ENCODE assay signal across 19 cellular contexts in the genomic region with DNA sequence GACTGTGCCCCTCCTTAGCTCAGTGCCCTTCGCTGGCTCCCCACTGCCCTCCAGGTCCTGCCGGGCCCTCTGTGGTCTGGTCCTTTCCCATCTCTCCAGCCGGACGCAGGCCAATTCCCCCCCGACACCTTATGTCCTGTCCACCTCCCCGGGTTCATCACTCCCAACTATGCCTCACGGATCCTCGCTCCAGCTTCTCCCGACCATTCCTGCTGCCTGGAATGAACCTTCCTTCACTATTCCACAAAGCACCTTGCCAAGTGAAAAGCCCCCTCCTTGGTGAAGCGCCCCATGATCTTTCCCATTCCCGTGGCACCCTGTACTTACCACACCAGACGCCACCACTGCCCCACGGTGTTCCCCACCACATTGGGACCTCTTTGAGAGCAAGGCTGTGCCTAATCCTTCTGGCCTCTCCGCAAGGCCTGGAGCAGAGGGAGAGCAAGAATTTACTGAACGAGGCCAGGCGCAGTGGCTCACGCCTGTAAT. TPM values are rescaled to one million over a fixed set of nuclear protein-coding genes. Genes with fewer than 3 reads are reported as not detected.
DNase-seq lines count a peak whose midpoint lies in the region; ATAC-seq and TF ChIP-seq lines count a peak whose summit lies in the region.
"Had no signal": no experiment of that assay in that cellular context is flagged by ENCODE, and none has a peak within 500 bp of the region (broad histone marks: within the 10 kb centered on the region; RNA-seq: fewer than 3 reads in every experiment).

No MANE protein-coding gene starts in this region.

- ATAC-seq in GM21737 (IDR thresholded peaks at IDR 0.05; ENCODE audit: unreplicated experiment): no peak
- no peak for ATAC-seq in GM21360 (IDR thresholded peaks at IDR 0.05; ENCODE audit: unreplicated experiment)

- H3K79me2 ChIP-seq in osteoblast (ENCODE audit: insufficient read depth, low read length): no peaks in the 10 kb centered on the region

- no peaks in the 10 kb centered on the region for H3K36me3 ChIP-seq in osteoblast (ENCODE audit: insufficient read depth, low read length)
- no peaks in the 10 kb centered on the region for H3K36me3 ChIP-seq in WERI-Rb-1

- no peaks in the 10 kb centered on the region for H3K4me1 ChIP-seq in osteoblast (ENCODE audit: insufficient read depth, low read length)

- no peak overlapping the region for H3K27ac ChIP-seq in osteoblast (ENCODE audit: low read depth, low read length)
- no peak overlapping the region for H3K27ac ChIP-seq in WERI-Rb-1

- H3K9me3 ChIP-seq in osteoblast (ENCODE audit: low read depth, low read length) (no peaks in the 10 kb centered on the region), WERI-Rb-1 (ENCODE audit: severe bottlenecking) (no peaks in the 10 kb centered on the region)

- H3K27me3 ChIP-seq in osteoblast (ENCODE audit: insufficient read depth, low read length) (no peaks in the 10 kb centered on the region), WERI-Rb-1 (ENCODE audit: insufficient read depth, low read depth, severe bottlenecking) (no peaks in the 10 kb centered on the region)

- peak; percentile 53 for DNase-seq in activated effector memory CD4-positive, alpha-beta T cell treated with anti-CD3 and anti-CD28 coated beads, Interleukin-2, amount 50 U/mL, for 16 hours
- DNase-seq in activated effector memory CD4-positive, alpha-beta T cell treated with Interleukin-2 at 50 U/mL for 16 hours: no peak
- DNase-seq in islet precursor cell: peak; percentile 44
- peak; percentile 60 for DNase-seq in osteoblast (ENCODE audit: insufficient read length, low spot score, missing footprints)
- DNase-seq in WERI-Rb-1: no peak
- DNase-seq in stimulated activated CD4-positive, alpha-beta T cell treated with anti-CD3 and anti-CD28 coated beads, Interleukin-2, amount 100 ng/mL, for 48 hours: no peak
- DNase-seq: Calu3; CD4-positive, alpha-beta memory T cell; HCEC 1CT; KBM-7; NCI-H1417 treated with DMSO at 0.1 percent for 48 hours; NCI-H1930; NCI-H2171; NCI-H446 treated with DMSO at 0.1 percent for 48 hours; NK-92 treated with Interleukin-12 subunit alpha and Interleukin-12 subunit beta, amount 100 ng/mL, for 24 hours; OCI-M1 had no signal

- TF ChIP-seq CTCF in osteoblast (IDR thresholded peaks at IDR 0.05; ENCODE audit: extremely low read depth, low read depth, low read length) (no peak), WERI-Rb-1 (IDR thresholded peaks at IDR 0.05; ENCODE audit: low read depth, low read length) (no peak)

- H3K4me2 ChIP-seq in osteoblast (ENCODE audit: insufficient read depth, low read length): no peak overlapping the region

- H3K4me3 ChIP-seq in osteoblast (ENCODE audit: insufficient read depth, low read length): no peak overlapping the region
- no peak overlapping the region for H3K4me3 ChIP-seq in WERI-Rb-1 (ENCODE audit: low read depth, low read length)

- H2AFZ ChIP-seq in osteoblast (ENCODE audit: low read length): no peak overlapping the region

- H4K20me1 ChIP-seq in osteoblast (ENCODE audit: insufficient read depth, low read length): no peaks in the 10 kb centered on the region

RNA-seq across cellular contexts. Expression of gene TMEM270, which starts 47.2 kb away (rescaled TPM):
- not detected in 2 replicates for total RNA-seq in osteoblast
- total RNA-seq: CD4-positive, alpha-beta memory T cell; RPMI7951 had no signal

Comparison
In these comparisons a context has a peak if more than half of its experiments do, and no peak if none do; other contexts are left out.
1. DNase-seq: peak in activated effector memory CD4-positive, alpha-beta T cell treated with anti-CD3 and anti-CD28 coated beads, Interleukin-2, amount 50 U/mL, for 16 hours (single experiment), islet precursor cell (single experiment) and osteoblast (single experiment); none in activated effector memory CD4-positive, alpha-beta T cell treated with Interleukin-2 at 50 U/mL for 16 hours (single experiment), WERI-Rb-1 (single experiment) and stimulated activated CD4-positive, alpha-beta T cell treated with anti-CD3 and anti-CD28 coated beads, Interleukin-2, amount 100 ng/mL, for 48 hours (0 of 2).